15 cellular contexts compared by ENCODE assay signal in the genomic region with DNA sequence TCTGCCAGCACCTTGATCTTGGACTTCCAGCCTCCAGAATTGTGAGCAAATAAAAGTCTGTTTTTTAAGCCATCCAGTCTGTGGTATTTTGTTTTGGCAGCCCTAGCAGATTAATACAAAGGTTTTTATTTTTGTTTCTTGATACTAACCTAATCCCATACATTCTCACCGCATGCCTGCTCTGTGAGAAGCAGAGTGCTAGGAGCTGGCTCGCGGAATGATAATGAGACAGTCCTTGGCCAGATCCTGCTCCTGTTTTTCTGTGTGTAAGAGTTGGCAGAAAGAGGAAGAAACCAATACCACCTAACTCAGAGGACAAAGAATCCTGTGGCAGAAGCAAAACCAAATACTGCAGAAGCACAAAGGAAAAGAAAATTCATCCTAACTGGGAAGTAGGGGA.
DNase-seq lines count a peak whose midpoint lies in the region; ATAC-seq and TF ChIP-seq lines count a peak whose summit lies in the region.
"Had no signal": no experiment of that assay in that cellular context is flagged by ENCODE, and none has a peak within 500 bp of the region (broad histone marks: within the 10 kb centered on the region; RNA-seq: fewer than 3 reads in every experiment).

No MANE protein-coding gene starts in this region.

- TF ChIP-seq CTCF in retinal pigment epithelial cell (conservative IDR thresholded peaks at IDR 0.05; ENCODE audit: low read depth, low read length) = no peak

- H3K4me3 Mint-ChIP-seq in effector memory CD8-positive, alpha-beta T cell = no peak overlapping the region
- H3K4me3 Mint-ChIP-seq: HFFc6 had no signal

- no peak for ATAC-seq in effector memory CD8-positive, alpha-beta T cell (replicated peaks)

- no peak overlapping the region for H3K4me3 ChIP-seq in retinal pigment epithelial cell (ENCODE audit: low read length)

- no peaks in the 10 kb centered on the region for H3K9me3 Mint-ChIP-seq in effector memory CD8-positive, alpha-beta T cell

- DNase-seq in NCI-H82 (lab: John Stamatoyannopoulos, UW) (peak; percentile 15), NCI-H82 treated with DMSO at 0.1 percent for 48 hours (lab: John Stamatoyannopoulos, UW; ENCODE audit: unreplicated experiment) (no peak), NCI-H446 (lab: John Stamatoyannopoulos, UW) (peak; percentile 53 to 83), retinal pigment epithelial cell (ENCODE audit: low read depth) (peak; percentile 53), NCI-H524 (lab: John Stamatoyannopoulos, UW) (no peak)
- DNase-seq in effector memory CD8-positive, alpha-beta T cell = no peak
- DNase-seq in activated naive CD4-positive, alpha-beta T cell treated with anti-CD3 and anti-CD28 coated beads, Interleukin-2, amount 50 U/mL, for 16 hours = no peak
- DNase-seq in stimulated activated CD4-positive, alpha-beta T cell treated with anti-CD3 and anti-CD28 coated beads, Interleukin-2, amount 100 ng/mL, for 24 hours = no peak
- DNase-seq: COR-L47, HFFc6, NCI-H1105 treated with DMSO at 0.1 percent for 48 hours, NCI-H1694 treated with DMSO at 0.1 percent for 48 hours, NCI-H226, NCI-H69, OCI-M1 had no signal

- H3K36me3 Mint-ChIP-seq in effector memory CD8-positive, alpha-beta T cell (ENCODE audit: insufficient read depth) = peaks cover 7% of the 10 kb centered on the region

- no peaks in the 10 kb centered on the region for H3K4me1 Mint-ChIP-seq in effector memory CD8-positive, alpha-beta T cell (ENCODE audit: low read depth in 2 of 2)

- H3K27ac Mint-ChIP-seq in effector memory CD8-positive, alpha-beta T cell = peak overlapping the region; percentile 11 to 16
- H3K27ac Mint-ChIP-seq: HFFc6 had no signal

- no peaks in the 10 kb centered on the region for H3K27me3 Mint-ChIP-seq in effector memory CD8-positive, alpha-beta T cell

Comparison
In these comparisons a context has a peak if more than half of its experiments do, and no peak if none do; other contexts are left out.
1. DNase-seq: peak in NCI-H82 (single experiment), NCI-H446 (2 of 2) and retinal pigment epithelial cell (single experiment); none in NCI-H82 treated with DMSO at 0.1 percent for 48 hours (single experiment), effector memory CD8-positive, alpha-beta T cell (0 of 3), activated naive CD4-positive, alpha-beta T cell treated with anti-CD3 and anti-CD28 coated beads, Interleukin-2, amount 50 U/mL, for 16 hours (single experiment), NCI-H524 (0 of 2) and stimulated activated CD4-positive, alpha-beta T cell treated with anti-CD3 and anti-CD28 coated beads, Interleukin-2, amount 100 ng/mL, for 24 hours (0 of 2).